In the genomic region with DNA sequence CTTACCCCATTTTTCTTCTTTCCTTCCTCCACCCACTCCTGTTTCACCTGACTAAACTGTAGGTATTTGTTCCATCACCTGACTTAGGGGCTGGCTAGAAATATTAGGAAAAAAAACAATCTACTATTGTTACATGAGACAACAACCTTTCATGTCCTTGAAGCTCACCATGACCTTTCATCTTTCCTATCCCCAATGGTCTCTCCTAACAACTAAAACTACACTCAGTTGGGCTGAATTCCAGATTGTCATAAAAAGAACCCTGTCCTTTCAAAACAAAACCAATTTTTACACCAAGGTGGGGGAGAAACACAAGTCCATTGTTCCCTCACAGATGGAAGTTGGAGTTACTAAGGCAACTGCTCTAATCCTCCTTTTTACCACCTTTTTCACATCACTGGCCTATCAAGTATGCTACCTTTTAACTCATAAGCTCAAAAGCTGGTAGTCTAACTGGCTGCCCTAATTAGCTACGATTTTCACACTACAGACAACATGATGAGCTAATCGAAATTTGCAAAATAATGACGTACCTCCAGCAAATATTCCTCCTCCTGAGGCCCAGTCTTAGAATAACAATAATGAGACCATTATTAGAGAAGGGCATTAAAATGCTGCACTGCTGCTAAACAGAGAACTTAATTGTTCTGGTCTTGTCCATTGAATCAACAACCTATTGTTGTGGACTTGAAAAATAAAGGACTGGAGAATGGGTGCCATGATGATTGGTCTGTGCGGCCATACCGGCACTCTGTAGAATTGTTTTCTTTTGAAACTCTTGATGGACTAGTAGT, we compare ENCODE assay signal across 1 cellular context.
TF ChIP-seq lines count a peak whose summit lies in the region.

No MANE protein-coding gene starts in this region.

TF ChIP-seq in H1, 55 proteins besides CTCF, POLR2A, EP300 and RAD21 (continued from another document):
- TF ChIP-seq CREB1 (IDR thresholded peaks at IDR 0.05) = peak; percentile 58; the same call in 1 of the 2 replicates
TF ChIP-seq in H1: peak in this region for 14.
